ENCODE assay signal across 24 cellular contexts in genomic region chr16:14423344-14423743, GRCh38.
A peak's percentile ranks its signal among the peaks of the same experiment; 100 is the strongest.
DNase-seq lines count a peak whose midpoint lies in the region; ATAC-seq and TF ChIP-seq lines count a peak whose summit lies in the region.
"Had no signal": no experiment of that assay in that cellular context is flagged by ENCODE, and none has a peak within 500 bp of the region (broad histone marks: within the 10 kb centered on the region; RNA-seq: fewer than 3 reads in every experiment).

No MANE protein-coding gene starts in this region.

- peaks cover 42 to 49% of the 10 kb centered on the region in 2 donors for H3K4me1 ChIP-seq in gastrocnemius medialis
- H3K4me1 ChIP-seq in CD8-positive, alpha-beta memory T cell (ENCODE audit: insufficient read depth, low read length): no peaks in the 10 kb centered on the region
- H3K4me1 ChIP-seq: transverse colon had no signal

- TF ChIP-seq POLR2A in gastrocnemius medialis (IDR thresholded peaks at IDR 0.05): no peak

- no peaks in the 10 kb centered on the region for H3K27me3 ChIP-seq in gastrocnemius medialis
- H3K27me3 ChIP-seq in CD8-positive, alpha-beta memory T cell (ENCODE audit: insufficient read depth, low read length, poor library complexity, severe bottlenecking): no peaks in the 10 kb centered on the region
- H3K27me3 ChIP-seq: esophagus muscularis mucosa, transverse colon had no signal

- POLR2A ChIA-PET in CD8-positive, alpha-beta memory T cell (lab: Charles Lee): no interaction called here

- H3K27ac ChIP-seq in C4-2B: peak overlapping the region; percentile 70
- peak overlapping the region; percentile 40 to 76 (median 62) for H3K27ac ChIP-seq in gastrocnemius medialis
- no peak overlapping the region for H3K27ac ChIP-seq in CD8-positive, alpha-beta memory T cell (ENCODE audit: low read depth, low read length)
- H3K27ac ChIP-seq: esophagus muscularis mucosa, transverse colon had no signal

- TF ChIP-seq CTCF in C4-2B (conservative IDR thresholded peaks at IDR 0.05) (no peak), epithelial cell of esophagus (IDR thresholded peaks at IDR 0.05; ENCODE audit: insufficient read depth, low read depth, low read length, missing control alignments) (no peak), gastrocnemius medialis (IDR thresholded peaks at IDR 0.05 in 4 of 5, conservative IDR thresholded peaks at IDR 0.05 in 1 of 5) (no peak)

- H3K36me3 ChIP-seq in gastrocnemius medialis: no peaks in the 10 kb centered on the region
- no peaks in the 10 kb centered on the region for H3K36me3 ChIP-seq in CD8-positive, alpha-beta memory T cell (ENCODE audit: insufficient read depth, low read length)
- H3K36me3 ChIP-seq: esophagus muscularis mucosa, transverse colon had no signal

- H3K36me3 Mint-ChIP-seq in CD8-positive, alpha-beta memory T cell: peaks cover 6% of the 10 kb centered on the region in 3 donors

- no peaks in the 10 kb centered on the region for H3K4me1 Mint-ChIP-seq in CD8-positive, alpha-beta memory T cell
- H3K4me1 Mint-ChIP-seq: immature natural killer cell had no signal

- intact Hi-C loops in gastrocnemius medialis (cut with DNase I; ENCODE audit: low total_unique reads): loop anchor here (5.0 kb wide), 1 partner anchor 106 kb away; no protein-coding TSS in a partner anchor

- ATAC-seq in gastrocnemius medialis: no peak
- ATAC-seq in GM21515 (IDR thresholded peaks at IDR 0.05; ENCODE audit: unreplicated experiment): no peak

- in situ Hi-C loops in gastrocnemius medialis (cut with MboI; ENCODE audit: low sequenced_read_pairs in 4 of 4): loop anchor here in 1 of 4 donors (25.0 kb wide), 1 partner anchor 111 kb away; no protein-coding TSS in a partner anchor

- H3K4me3 Mint-ChIP-seq in CD8-positive, alpha-beta memory T cell: no peak overlapping the region
- H3K4me3 Mint-ChIP-seq: CD14-positive monocyte, immature natural killer cell had no signal

- H3K9me3 Mint-ChIP-seq in CD8-positive, alpha-beta memory T cell: no peaks in the 10 kb centered on the region

- peaks cover 0 to 1% of the 10 kb centered on the region in 2 donors for H3K27me3 Mint-ChIP-seq in CD8-positive, alpha-beta memory T cell

- H3K27ac Mint-ChIP-seq in CD8-positive, alpha-beta memory T cell: no peak overlapping the region
- H3K27ac Mint-ChIP-seq: immature natural killer cell had no signal

- no peak overlapping the region for H3K4me3 ChIP-seq in epithelial cell of esophagus (ENCODE audit: low read length)
- H3K4me3 ChIP-seq in gastrocnemius medialis: no peak overlapping the region
- no peak overlapping the region for H3K4me3 ChIP-seq in CD8-positive, alpha-beta memory T cell (ENCODE audit: low read length)
- H3K4me3 ChIP-seq: esophagus muscularis mucosa, transverse colon had no signal

- CTCF ChIA-PET in CD8-positive, alpha-beta memory T cell (lab: Charles Lee): no interaction called here

- peak; percentile 32 for DNase-seq in LoVo (ENCODE audit: low spot score)
- peak; percentile 33 for DNase-seq in epithelial cell of esophagus (ENCODE audit: low read depth)
- DNase-seq in gastrocnemius medialis: peak in 1 of 2 donors; percentile 23
- no peak for DNase-seq in dermis blood vessel endothelial cell
- DNase-seq in A172 (ENCODE audit: low spot score): no peak
- no peak for DNase-seq in CD8-positive, alpha-beta memory T cell
- DNase-seq: ACHN; activated CD4-positive, CD25-positive, alpha-beta regulatory T cell; activated naive CD4-positive, alpha-beta T cell treated with Interleukin-2 at 50 U/mL for 16 hours; amniotic stem cell; effector memory CD4-positive, alpha-beta T cell; hippocampal formation; immature natural killer cell; KBM-7; NCI-H1417 treated with DMSO at 0.1 percent for 48 hours; NCI-H2081; NCI-H345; occipital lobe; T-helper 1 cell; transverse colon had no signal

- no peaks in the 10 kb centered on the region for H3K9me3 ChIP-seq in gastrocnemius medialis
- H3K9me3 ChIP-seq in CD8-positive, alpha-beta memory T cell (ENCODE audit: low read length): no peaks in the 10 kb centered on the region
- H3K9me3 ChIP-seq: esophagus muscularis mucosa, transverse colon had no signal

Comparison
In these comparisons a context has a peak if more than half of its experiments do, and no peak if none do; other contexts are left out.
1. DNase-seq: peak in LoVo (single experiment) and epithelial cell of esophagus (single experiment); none in dermis blood vessel endothelial cell (single experiment), A172 (single experiment) and CD8-positive, alpha-beta memory T cell (0 of 5).